34 cellular contexts compared by ENCODE assay signal in genomic region chr5:76221311-76221710, GRCh38.
"Had no signal": no experiment of that assay in that cellular context is flagged by ENCODE, and none has a peak within 500 bp of the region (broad histone marks: within the 10 kb centered on the region; RNA-seq: fewer than 3 reads in every experiment).

No MANE protein-coding gene starts in this region.

- H3K27me3 ChIP-seq: ascending aorta, breast epithelium, cardiac muscle cell, colonic mucosa had no signal

- H3K9me3 ChIP-seq: ascending aorta, breast epithelium, colonic mucosa had no signal

- H3K4me1 Mint-ChIP-seq: activated CD4-positive, alpha-beta memory T cell treated with anti-CD3 and anti-CD28 coated beads, Interleukin-2, amount 10 ng/mL, durations not matched to agents 7 days and 5 days; activated CD4-positive, alpha-beta T cell treated with anti-CD3 and anti-CD28 coated beads, Interleukin-2, amount 10 ng/mL, durations not matched to agents 7 days and 5 days; activated naive CD4-positive, alpha-beta T cell treated with anti-CD3 and anti-CD28 coated beads, Interleukin-2, amount 10 ng/mL, durations not matched to agents 7 days and 5 days; activated naive CD8-positive, alpha-beta T cell treated with anti-CD3 and anti-CD28 coated beads, Interleukin-2, amount 10 ng/mL, durations not matched to agents 7 days and 5 days; brain had no signal

- H3K27me3 Mint-ChIP-seq: activated CD4-positive, alpha-beta memory T cell treated with anti-CD3 and anti-CD28 coated beads, Interleukin-2, amount 10 ng/mL, durations not matched to agents 7 days and 5 days; activated CD4-positive, alpha-beta T cell treated with anti-CD3 and anti-CD28 coated beads, Interleukin-2, amount 10 ng/mL, durations not matched to agents 7 days and 5 days; activated T-cell treated with anti-CD3 and anti-CD28 coated beads, Interleukin-2, amount 50 U/mL, for 24 hours; brain had no signal

- ATAC-seq: activated naive CD4-positive, alpha-beta T cell treated with anti-CD3 and anti-CD28 coated beads, Interleukin-2, amount 50 U/mL, for 72 hours; activated T-cell treated with anti-CD3 and anti-CD28 coated beads, Interleukin-2, amount 50 U/mL, for 72 hours; T-helper 17 cell had no signal

- H3K36me3 Mint-ChIP-seq: activated naive CD4-positive, alpha-beta T cell treated with anti-CD3 and anti-CD28 coated beads, Interleukin-2, amount 10 ng/mL, durations not matched to agents 7 days and 5 days; activated naive CD4-positive, alpha-beta T cell treated with anti-CD3 and anti-CD28 coated beads, Interleukin-2, amount 50 U/mL, for 72 hours; brain had no signal

- H3K4me3 ChIP-seq: ascending aorta, breast epithelium, cardiac muscle cell, colonic mucosa had no signal

- H3K27ac ChIP-seq: ascending aorta, breast epithelium, cardiac muscle cell, colonic mucosa, epithelial cell of prostate, WERI-Rb-1 had no signal

- FAIRE-seq: endometrium, endothelial cell of umbilical vein, frontal cortex had no signal

- H3K27ac Mint-ChIP-seq: activated CD4-positive, alpha-beta memory T cell treated with anti-CD3 and anti-CD28 coated beads, Interleukin-2, amount 10 ng/mL, durations not matched to agents 7 days and 5 days; activated CD4-positive, alpha-beta T cell treated with anti-CD3 and anti-CD28 coated beads, Interleukin-2, amount 10 ng/mL, durations not matched to agents 7 days and 5 days; activated naive CD4-positive, alpha-beta T cell treated with anti-CD3 and anti-CD28 coated beads, Interleukin-2, amount 10 ng/mL, durations not matched to agents 7 days and 5 days; activated naive CD4-positive, alpha-beta T cell treated with anti-CD3 and anti-CD28 coated beads, Interleukin-2, amount 50 U/mL, for 72 hours; activated naive CD8-positive, alpha-beta T cell treated with anti-CD3 and anti-CD28 coated beads, Interleukin-2, amount 10 ng/mL, durations not matched to agents 7 days and 5 days; activated T-cell treated with anti-CD3 and anti-CD28 coated beads, Interleukin-2, amount 50 U/mL, for 24 hours; activated T-cell treated with anti-CD3 and anti-CD28 coated beads, Interleukin-2, amount 50 U/mL, for 72 hours; brain; T-helper 17 cell; T-helper 2 cell treated with Interferon-gamma antibody and Interleukin-4, amounts not matched to agents 5 μg/mL and 100 μg/mL, for 36 hours had no signal

- H3K4me1 ChIP-seq: ascending aorta, breast epithelium had no signal

- DNase-seq: activated CD4-positive, alpha-beta memory T cell treated with anti-CD3 and anti-CD28 coated beads, Interleukin-2, amount 10 ng/mL, durations not matched to agents 7 days and 5 days; activated CD4-positive, alpha-beta T cell treated with anti-CD3 and anti-CD28 coated beads for 4 hours; activated CD4-positive, alpha-beta T cell treated with anti-CD3 and anti-CD28 coated beads, Interleukin-2, amount 10 ng/mL, durations not matched to agents 7 days and 5 days; activated CD4-positive, alpha-beta T cell treated with anti-CD3 and anti-CD28 coated beads, Interleukin-2, amount 50 U/mL, for 4 hours; activated CD4-positive, CD25-positive, alpha-beta regulatory T cell; activated CD4-positive, CD25-positive, alpha-beta regulatory T cell treated with anti-CD3 and anti-CD28 coated beads, Interleukin-2, amount 50 U/mL, for 72 hours; activated CD8-positive, alpha-beta memory T cell treated with anti-CD3 and anti-CD28 coated beads, Interleukin-2, amount 50 U/mL, for 48 hours; activated gamma-delta T cell; activated naive CD4-positive, alpha-beta T cell; activated naive CD4-positive, alpha-beta T cell treated with anti-CD3 and anti-CD28 coated beads, Interleukin-2, amount 10 ng/mL, durations not matched to agents 7 days and 5 days; activated naive CD8-positive, alpha-beta T cell treated with anti-CD3 and anti-CD28 coated beads, Interleukin-2, amount 10 ng/mL, durations not matched to agents 7 days and 5 days; activated T-cell treated with anti-CD3 and anti-CD28 coated beads for 4 hours; activated T-cell treated with anti-CD3 and anti-CD28 coated beads, Interleukin-2, amount 50 U/mL, for 24 hours; activated T-cell treated with anti-CD3 and anti-CD28 coated beads, Interleukin-2, amount 50 U/mL, for 72 hours; central memory CD4-positive, alpha-beta T cell; cerebellar nuclear complex; colonic mucosa; effector CD8-positive, alpha-beta T cell; foreskin fibroblast; head of caudate nucleus; T-helper 1 cell; T-helper 17 cell; T1000; WERI-Rb-1 had no signal

- H3K36me3 ChIP-seq: ascending aorta, breast epithelium, cardiac muscle cell, colonic mucosa, WERI-Rb-1 had no signal

- H3K4me3 Mint-ChIP-seq: activated CD4-positive, alpha-beta memory T cell treated with anti-CD3 and anti-CD28 coated beads, Interleukin-2, amount 10 ng/mL, durations not matched to agents 7 days and 5 days; activated CD4-positive, alpha-beta T cell treated with anti-CD3 and anti-CD28 coated beads, Interleukin-2, amount 10 ng/mL, durations not matched to agents 7 days and 5 days; activated naive CD4-positive, alpha-beta T cell treated with anti-CD3 and anti-CD28 coated beads, Interleukin-2, amount 10 ng/mL, durations not matched to agents 7 days and 5 days; activated naive CD8-positive, alpha-beta T cell treated with anti-CD3 and anti-CD28 coated beads, Interleukin-2, amount 10 ng/mL, durations not matched to agents 7 days and 5 days; activated T-cell treated with anti-CD3 and anti-CD28 coated beads, Interleukin-2, amount 50 U/mL, for 24 hours; activated T-cell treated with anti-CD3 and anti-CD28 coated beads, Interleukin-2, amount 50 U/mL, for 72 hours; brain; T-helper 17 cell; T-helper 2 cell treated with Interferon-gamma antibody and Interleukin-4, amounts not matched to agents 5 μg/mL and 100 μg/mL, for 36 hours had no signal

- H3K9me3 Mint-ChIP-seq: activated CD4-positive, alpha-beta T cell treated with anti-CD3 and anti-CD28 coated beads, Interleukin-2, amount 10 ng/mL, durations not matched to agents 7 days and 5 days; activated naive CD4-positive, alpha-beta T cell treated with anti-CD3 and anti-CD28 coated beads, Interleukin-2, amount 10 ng/mL, durations not matched to agents 7 days and 5 days; activated naive CD4-positive, alpha-beta T cell treated with anti-CD3 and anti-CD28 coated beads, Interleukin-2, amount 50 U/mL, for 72 hours; activated naive CD8-positive, alpha-beta T cell treated with anti-CD3 and anti-CD28 coated beads, Interleukin-2, amount 10 ng/mL, durations not matched to agents 7 days and 5 days; activated T-cell treated with anti-CD3 and anti-CD28 coated beads, Interleukin-2, amount 50 U/mL, for 24 hours; activated T-cell treated with anti-CD3 and anti-CD28 coated beads, Interleukin-2, amount 50 U/mL, for 72 hours; T-helper 2 cell treated with Interferon-gamma antibody and Interleukin-4, amounts not matched to agents 5 μg/mL and 100 μg/mL, for 36 hours had no signal
